28 cellular contexts compared by ENCODE assay signal in genomic region chr3:174170248-174170647, GRCh38.
DNase-seq lines count a peak whose midpoint lies in the region; ATAC-seq, FAIRE-seq and TF ChIP-seq lines count a peak whose summit lies in the region.
"Had no signal": no experiment of that assay in that cellular context is flagged by ENCODE, and none has a peak within 500 bp of the region (broad histone marks: within the 10 kb centered on the region; RNA-seq: fewer than 3 reads in every experiment).

No MANE protein-coding gene starts in this region.

- H3K9ac ChIP-seq in HepG2 (ENCODE audit: insufficient read depth, low read depth, low read length) (no peak overlapping the region), endodermal cell (ENCODE audit: extremely low read depth, low read length, poor library complexity, severe bottlenecking) (no peak overlapping the region)
- H3K9ac ChIP-seq: BLaER1, GM23248 had no signal

- H3K4me2 ChIP-seq in HepG2 (ENCODE audit: low read depth, low read length), result no peak overlapping the region
- H3K4me2 ChIP-seq: A549, BLaER1 had no signal

- DNase-seq in HepG2 (ENCODE audit: low spot score), result no peak
- DNase-seq in right lobe of liver, result no peak
- peak; percentile 82 for DNase-seq in NCI-H82 (lab: John Stamatoyannopoulos, UW)
- no peak for DNase-seq in endodermal cell
- no peak for DNase-seq in stimulated activated naive CD4-positive, alpha-beta T cell (lab: John Stamatoyannopoulos, UW)
- no peak for DNase-seq in hypothalamus (lab: John Stamatoyannopoulos, UW)
- DNase-seq in GDM1 (lab: John Stamatoyannopoulos, UW), result no peak
- no peak for DNase-seq in activated CD8-positive, alpha-beta memory T cell treated with anti-CD3 and anti-CD28 coated beads, Interleukin-2, amount 50 U/mL, for 48 hours
- DNase-seq: activated CD4-positive, alpha-beta memory T cell treated with anti-CD3 and anti-CD28 coated beads for 36 hours; activated CD4-positive, CD25-positive, alpha-beta regulatory T cell treated with anti-CD3 and anti-CD28 coated beads, Interleukin-2, amount 50 U/mL, for 72 hours; activated naive CD4-positive, alpha-beta T cell treated with anti-CD3 and anti-CD28 coated beads, Interleukin-2, amount 50 U/mL, for 16 hours; amygdala; cortex of kidney; GM23248; mucosa of descending colon; NCI-H1694; NCI-H748 treated with DMSO at 0.1 percent for 48 hours; stomach; thyroid gland had no signal

- in situ Hi-C loops in HepG2 (cut with HindIII; ENCODE audit: extremely low pct_ligation_motif_present, low pct_unique_long_range_greater_than_20kb), result no loop called here

- no peaks in the 10 kb centered on the region for H3K4me1 ChIP-seq in HepG2 (ENCODE audit: insufficient read depth, low read length)
- H3K4me1 ChIP-seq in right lobe of liver, result no peaks in the 10 kb centered on the region
- no peaks in the 10 kb centered on the region for H3K4me1 ChIP-seq in endodermal cell (ENCODE audit: control insufficient read depth, insufficient read depth, low read length)
- H3K4me1 ChIP-seq: A549, BLaER1, SJSA1, stomach, thyroid gland had no signal

- H3K79me2 ChIP-seq in HepG2 (ENCODE audit: insufficient read depth, low read length), result no peaks in the 10 kb centered on the region

- ATAC-seq in HepG2, result no peak
- ATAC-seq in right lobe of liver, result no peak
- ATAC-seq: A549; activated T-helper 17 cell treated with anti-CD3 and anti-CD28 coated beads, Interleukin-2, amount 50 U/mL, for 72 hours; mucosa of descending colon; natural killer cell treated with Interleukin-12 subunit alpha and Interleukin-12 subunit beta and Interleukin-15 and Interleukin-18, amount 100 ng/mL, for 72 hours had no signal

- 0% methylated on average over 2 of the region's 2 CpGs for WGBS in HepG2 (ENCODE audit: low lambda C conversion rate)
- WGBS in right lobe of liver (ENCODE audit: insufficient coverage, low coverage, low lambda C conversion rate, missing lambda C conversion rate), result 36% methylated on average over 2 of the region's 2 CpGs
- whole genome bisulfite sequencing in endodermal cell (ENCODE audit: insufficient coverage in 1 of 2, insufficient read length in 1 of 2), 2 experiments, result 73 to 100% methylated on average over 1 to 2 of the region's 2 CpGs

- H3K4me3 ChIP-seq in HepG2 (replicated peaks in 1 of 3; ENCODE audit: insufficient read depth in 1 of 3, low read depth in 2 of 3, low read length in 3 of 3) (no peak overlapping the region), right lobe of liver (no peak overlapping the region), endodermal cell (ENCODE audit: low read length) (no peak overlapping the region)
- H3K4me3 ChIP-seq: A549, BLaER1, esophagus muscularis mucosa, GM23248, mucosa of descending colon, SJSA1, stomach, thyroid gland had no signal

- H3K27ac Mint-ChIP-seq in endodermal cell, result peak overlapping the region; percentile 71
- H3K27ac Mint-ChIP-seq: activated CD4-positive, alpha-beta memory T cell treated with anti-CD3 and anti-CD28 coated beads for 36 hours; activated T-helper 17 cell treated with anti-CD3 and anti-CD28 coated beads, Interleukin-2, amount 50 U/mL, for 72 hours; natural killer cell treated with Interleukin-12 subunit alpha and Interleukin-12 subunit beta and Interleukin-15 and Interleukin-18, amount 100 ng/mL, for 72 hours; T-helper 1 cell treated with Interleukin-12 subunit alpha and Interleukin-12 subunit beta and Interleukin-4 antibody, amounts not matched to agents 30 μg/mL and 1 μg/mL, for 36 hours had no signal

- FAIRE-seq in HepG2 (lab: Jason Lieb, UNC), result no peak
- FAIRE-seq: A549, bronchial epithelial cell, TTC549 had no signal

- no peaks in the 10 kb centered on the region for H3K36me3 Mint-ChIP-seq in endodermal cell (ENCODE audit: low read depth)
- H3K36me3 Mint-ChIP-seq: activated CD4-positive, alpha-beta memory T cell treated with anti-CD3 and anti-CD28 coated beads for 36 hours; natural killer cell treated with Interleukin-12 subunit alpha and Interleukin-12 subunit beta and Interleukin-15 and Interleukin-18, amount 100 ng/mL, for 72 hours had no signal

- TF ChIP-seq CTCF in HepG2 (CRISPR knock-in tag; IDR thresholded peaks at IDR 0.05) (no peak), right lobe of liver (IDR thresholded peaks at IDR 0.05) (no peak), endodermal cell (conservative IDR thresholded peaks at IDR 0.05) (peak; percentile 33)

- POLR2A ChIA-PET in HepG2 (lab: Yijun Ruan, JAX), result no interaction called here

- BruUV-seq in HepG2 (replicated peaks; lab: Mats Ljungman, UMichigan), result no TSS peak

- no peak for TF ChIP-seq POLR2A in HepG2 (IDR thresholded peaks at IDR 0.05; ENCODE audit: insufficient read depth in 1 of 2, low read depth in 2 of 2, low read length in 2 of 2)
- no peak for TF ChIP-seq POLR2A in right lobe of liver (IDR thresholded peaks at IDR 0.05)

- H3K4me1 Mint-ChIP-seq in endodermal cell, result peaks cover 6% of the 10 kb centered on the region
- H3K4me1 Mint-ChIP-seq: activated T-helper 17 cell treated with anti-CD3 and anti-CD28 coated beads, Interleukin-2, amount 50 U/mL, for 72 hours had no signal

- H3K9me3 ChIP-seq in HepG2 (ENCODE audit: low read length) (no peaks in the 10 kb centered on the region), right lobe of liver (no peaks in the 10 kb centered on the region), endodermal cell (ENCODE audit: control insufficient read depth, low read length) (peaks cover 7% of the 10 kb centered on the region)
- H3K9me3 ChIP-seq: A549, BLaER1, mucosa of descending colon, SJSA1, thyroid gland had no signal

- H3K27ac ChIP-seq in HepG2 (ENCODE audit: extremely low read length, insufficient read depth, low read length) (no peak overlapping the region), right lobe of liver (no peak overlapping the region), endodermal cell (ENCODE audit: low read depth, low read length) (no peak overlapping the region)
- H3K27ac ChIP-seq: A549, BLaER1, esophagus muscularis mucosa, GM23248, SJSA1, stomach, thyroid gland had no signal

- H3K27me3 ChIP-seq in HepG2 (ENCODE audit: control insufficient read depth in 1 of 2, insufficient read depth in 2 of 2, low read length in 2 of 2) (no peaks in the 10 kb centered on the region), right lobe of liver (no peaks in the 10 kb centered on the region), endodermal cell (ENCODE audit: control insufficient read depth, insufficient read depth, low read length, poor library complexity, severe bottlenecking) (no peaks in the 10 kb centered on the region)
- H3K27me3 ChIP-seq: BLaER1, esophagus muscularis mucosa, SJSA1, stomach, thyroid gland had no signal

- H3K9me3 Mint-ChIP-seq in endodermal cell, result peaks cover 3% of the 10 kb centered on the region
- H3K9me3 Mint-ChIP-seq: T-helper 1 cell treated with Interleukin-12 subunit alpha and Interleukin-12 subunit beta and Interleukin-4 antibody, amounts not matched to agents 30 μg/mL and 1 μg/mL, for 36 hours had no signal

- H3K27me3 Mint-ChIP-seq in endodermal cell (ENCODE audit: insufficient read depth), result no peaks in the 10 kb centered on the region
- H3K27me3 Mint-ChIP-seq: activated CD4-positive, alpha-beta memory T cell treated with anti-CD3 and anti-CD28 coated beads for 36 hours; activated T-helper 17 cell treated with anti-CD3 and anti-CD28 coated beads, Interleukin-2, amount 50 U/mL, for 72 hours; natural killer cell treated with Interleukin-12 subunit alpha and Interleukin-12 subunit beta and Interleukin-15 and Interleukin-18, amount 100 ng/mL, for 72 hours had no signal

- no peaks in the 10 kb centered on the region for H4K20me1 ChIP-seq in HepG2 (ENCODE audit: insufficient read depth, low read length)
- H4K20me1 ChIP-seq: BLaER1 had no signal

- H3K36me3 ChIP-seq in HepG2 (replicated peaks in 1 of 2; ENCODE audit: control insufficient read depth in 1 of 2, insufficient read depth in 2 of 2, low read length in 2 of 2) (no peaks in the 10 kb centered on the region), right lobe of liver (no peaks in the 10 kb centered on the region), endodermal cell (ENCODE audit: control insufficient read depth, insufficient read depth, low read length) (no peaks in the 10 kb centered on the region)
- H3K36me3 ChIP-seq: BLaER1, esophagus muscularis mucosa, SJSA1, stomach, thyroid gland had no signal

- no peak overlapping the region for H2AFZ ChIP-seq in HepG2 (ENCODE audit: low read length)
- H2AFZ ChIP-seq: GM23248 had no signal

- CTCF ChIA-PET in HepG2 (lab: Yijun Ruan, JAX; ENCODE audit: low intra/inter-chr PET ratio, low total read pairs), result no interaction called here

- TF ChIP-seq RAD21 in HepG2 (CRISPR knock-in tag; IDR thresholded peaks at IDR 0.05), result no peak

- intact Hi-C loops in HepG2 (cut with micrococcal nuclease; ENCODE audit: unreplicated experiment), result no loop called here
- intact Hi-C loops in right lobe of liver (cut with DNase I), result no loop called here

- H3K4me3 Mint-ChIP-seq in endodermal cell, result no peak overlapping the region
- H3K4me3 Mint-ChIP-seq: activated CD4-positive, alpha-beta memory T cell treated with anti-CD3 and anti-CD28 coated beads for 36 hours; activated T-helper 17 cell treated with anti-CD3 and anti-CD28 coated beads, Interleukin-2, amount 50 U/mL, for 72 hours; natural killer cell treated with Interleukin-12 subunit alpha and Interleukin-12 subunit beta and Interleukin-15 and Interleukin-18, amount 100 ng/mL, for 72 hours; T-helper 1 cell treated with Interleukin-12 subunit alpha and Interleukin-12 subunit beta and Interleukin-4 antibody, amounts not matched to agents 30 μg/mL and 1 μg/mL, for 36 hours had no signal

- TF ChIP-seq EP300 in HepG2 (IDR thresholded peaks at IDR 0.05; ENCODE audit: low read depth in 2 of 2, low read length in 2 of 2) (no peak), HepG2 (CRISPR knock-in tag; IDR thresholded peaks at IDR 0.05; ENCODE audit: borderline replicate concordance) (no peak)

TF ChIP-seq in HepG2, 621 proteins besides CTCF, POLR2A, EP300 and RAD21:
- TF ChIP-seq ATF7 (IDR thresholded peaks at IDR 0.05), result peak; percentile 31; the same call in 1 of the 2 replicates
- no peak for TF ChIP-seq ATF7 (CRISPR knock-in tag; IDR thresholded peaks at IDR 0.05)
- TF ChIP-seq, protein P1, sequence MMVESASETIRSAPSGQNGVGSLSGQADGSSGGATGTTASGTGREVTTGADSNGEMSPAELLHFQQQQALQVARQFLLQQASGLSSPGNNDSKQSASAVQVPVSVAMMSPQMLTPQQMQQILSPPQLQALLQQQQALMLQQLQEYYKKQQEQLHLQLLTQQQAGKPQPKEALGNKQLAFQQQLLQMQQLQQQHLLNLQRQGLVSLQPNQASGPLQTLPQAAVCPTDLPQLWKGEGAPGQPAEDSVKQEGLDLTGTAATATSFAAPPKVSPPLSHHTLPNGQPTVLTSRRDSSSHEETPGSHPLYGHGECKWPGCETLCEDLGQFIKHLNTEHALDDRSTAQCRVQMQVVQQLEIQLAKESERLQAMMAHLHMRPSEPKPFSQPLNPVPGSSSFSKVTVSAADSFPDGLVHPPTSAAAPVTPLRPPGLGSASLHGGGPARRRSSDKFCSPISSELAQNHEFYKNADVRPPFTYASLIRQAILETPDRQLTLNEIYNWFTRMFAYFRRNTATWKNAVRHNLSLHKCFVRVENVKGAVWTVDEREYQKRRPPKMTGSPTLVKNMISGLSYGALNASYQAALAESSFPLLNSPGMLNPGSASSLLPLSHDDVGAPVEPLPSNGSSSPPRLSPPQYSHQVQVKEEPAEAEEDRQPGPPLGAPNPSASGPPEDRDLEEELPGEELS (CRISPR knock-in tag; IDR thresholded peaks at IDR 0.05), result no peak
